Comparison of ENCODE assay signal across 17 cellular contexts in the genomic region with DNA sequence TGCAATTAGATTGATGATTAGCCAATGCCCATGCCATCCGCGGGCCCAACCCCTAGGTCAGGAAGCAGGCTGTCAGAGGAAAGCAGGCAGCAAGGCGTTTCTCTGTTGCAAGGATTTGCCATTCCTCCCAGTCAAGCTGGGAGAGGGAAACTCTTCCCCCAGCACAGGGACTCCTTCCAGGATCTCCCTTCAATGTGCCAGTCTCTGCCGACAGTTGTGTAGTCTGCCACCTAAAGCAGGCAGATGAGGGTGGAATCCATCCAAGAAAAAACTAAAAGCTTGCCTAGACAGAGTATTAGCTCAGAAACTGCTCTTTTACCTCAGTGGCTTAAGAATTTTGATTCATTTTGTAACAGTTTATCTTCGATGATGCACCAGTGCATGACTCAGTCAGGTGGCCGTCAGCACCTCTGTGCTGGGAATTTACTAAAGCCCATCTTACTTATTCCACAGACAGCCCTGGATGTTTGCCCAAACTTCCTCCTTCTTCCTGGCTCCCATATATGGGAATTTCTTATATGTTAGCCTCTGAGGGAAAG.
DNase-seq lines count a peak whose midpoint lies in the region; ATAC-seq and TF ChIP-seq lines count a peak whose summit lies in the region.
"Had no signal": no experiment of that assay in that cellular context is flagged by ENCODE, and none has a peak within 500 bp of the region (broad histone marks: within the 10 kb centered on the region; RNA-seq: fewer than 3 reads in every experiment).

No MANE protein-coding gene starts in this region.

- no peaks in the 10 kb centered on the region for H3K27me3 Mint-ChIP-seq in chondrocyte (ENCODE audit: low read depth)

- ATAC-seq in GM18498 (IDR thresholded peaks at IDR 0.05; ENCODE audit: unreplicated experiment): no peak
- no peak for ATAC-seq in HG02884 (IDR thresholded peaks at IDR 0.05; ENCODE audit: unreplicated experiment)
- ATAC-seq: K562 had no signal

- H3K36me3 Mint-ChIP-seq in chondrocyte (ENCODE audit: low read depth): no peaks in the 10 kb centered on the region
- H3K36me3 Mint-ChIP-seq: CD8-positive, alpha-beta memory T cell; mesothelial cell of epicardium had no signal

- peak overlapping the region; percentile 28 for H3K18ac ChIP-seq in mesendoderm (ENCODE audit: low read length)

- no peaks in the 10 kb centered on the region for H3K9me3 Mint-ChIP-seq in chondrocyte (ENCODE audit: low read depth)
- H3K9me3 Mint-ChIP-seq: activated CD4-positive, alpha-beta T cell treated with anti-CD3 and anti-CD28 coated beads, Interleukin-2, amount 10 ng/mL, durations not matched to agents 7 days and 5 days; CD8-positive, alpha-beta memory T cell; mesothelial cell of epicardium had no signal

- H3K4me3 ChIP-seq in MG63: no peak overlapping the region
- no peak overlapping the region for H3K4me3 ChIP-seq in mesendoderm (ENCODE audit: low read length)
- H3K4me3 ChIP-seq: K562, prostate gland, stomach had no signal

- H2AK5ac ChIP-seq in mesendoderm (ENCODE audit: low read length): no peak overlapping the region

- no peak overlapping the region for H2BK5ac ChIP-seq in mesendoderm (ENCODE audit: low read length)

- no CpG with 5 or more reads among the region's 6 CpGs for WGBS in mesendoderm (ENCODE audit: extremely low coverage, insufficient coverage, low lambda C conversion rate)

- H3K4me1 Mint-ChIP-seq in chondrocyte (ENCODE audit: low read depth): peaks cover 29% of the 10 kb centered on the region
- H3K4me1 Mint-ChIP-seq: activated CD4-positive, alpha-beta T cell treated with anti-CD3 and anti-CD28 coated beads, Interleukin-2, amount 10 ng/mL, durations not matched to agents 7 days and 5 days; CD8-positive, alpha-beta memory T cell had no signal

- H2BK120ac ChIP-seq in mesendoderm (ENCODE audit: low read depth, low read length): no peak overlapping the region

- no peaks in the 10 kb centered on the region for H3K79me1 ChIP-seq in mesendoderm (ENCODE audit: low read length)

- H3K56ac ChIP-seq in mesendoderm (ENCODE audit: low read length): no peak overlapping the region

- DNase-seq in D341Med (ENCODE audit: low spot score) (peak; percentile 33), MG63 (peak; percentile 63), chondrocyte (ENCODE audit: low spot score) (no peak), mesendoderm (no peak), AG08396 (ENCODE audit: low spot score) (no peak), cortex of kidney (lab: John Stamatoyannopoulos, UW) (no peak)
- DNase-seq: activated CD4-positive, alpha-beta T cell treated with anti-CD3 and anti-CD28 coated beads, Interleukin-2, amount 10 ng/mL, durations not matched to agents 7 days and 5 days; CD8-positive, alpha-beta memory T cell; NCI-H2029; NK-92 treated with Interleukin-12 subunit alpha and Interleukin-12 subunit beta, amount 100 ng/mL, for 24 hours; stomach; T-helper 1 cell had no signal

- no peak for TF ChIP-seq CTCF in chondrocyte (IDR thresholded peaks at IDR 0.05)

- H3K9ac ChIP-seq in mesendoderm (ENCODE audit: low read length): no peak overlapping the region

- no peak overlapping the region for H4K8ac ChIP-seq in mesendoderm (ENCODE audit: low read depth, low read length)

- no peak overlapping the region for H3K4me3 Mint-ChIP-seq in chondrocyte (ENCODE audit: unreplicated experiment)
- H3K4me3 Mint-ChIP-seq: activated CD4-positive, alpha-beta T cell treated with anti-CD3 and anti-CD28 coated beads, Interleukin-2, amount 10 ng/mL, durations not matched to agents 7 days and 5 days; CD8-positive, alpha-beta memory T cell; mesothelial cell of epicardium had no signal

- no peak overlapping the region for H4K5ac ChIP-seq in mesendoderm (ENCODE audit: low read length)

- H3K27ac Mint-ChIP-seq in chondrocyte (ENCODE audit: unreplicated experiment): peak overlapping the region; percentile 65
- H3K27ac Mint-ChIP-seq: activated CD4-positive, alpha-beta T cell treated with anti-CD3 and anti-CD28 coated beads, Interleukin-2, amount 10 ng/mL, durations not matched to agents 7 days and 5 days; CD8-positive, alpha-beta memory T cell; mesothelial cell of epicardium had no signal

- no peak overlapping the region for H3K27ac ChIP-seq in mesendoderm (ENCODE audit: low read depth, low read length)
- H3K27ac ChIP-seq: prostate gland, stomach had no signal

- H3K9me3 ChIP-seq in MG63: no peaks in the 10 kb centered on the region
- H3K9me3 ChIP-seq: prostate gland, stomach had no signal

- H3K27me3 ChIP-seq in MG63 (no peaks in the 10 kb centered on the region), mesendoderm (ENCODE audit: insufficient read depth, low read length, poor library complexity) (no peaks in the 10 kb centered on the region)
- H3K27me3 ChIP-seq: stomach had no signal

- no peak overlapping the region for H3K4me2 ChIP-seq in mesendoderm (ENCODE audit: low read length)

- H2BK15ac ChIP-seq in mesendoderm (replicated peaks; ENCODE audit: low read depth): no peak overlapping the region

- no peak overlapping the region for H3K23ac ChIP-seq in mesendoderm (ENCODE audit: low read length)

- no peaks in the 10 kb centered on the region for H3K4me1 ChIP-seq in mesendoderm (ENCODE audit: control insufficient read depth, low read depth, low read length)
- H3K4me1 ChIP-seq: prostate gland had no signal

- H3K36me3 ChIP-seq in MG63 (no peaks in the 10 kb centered on the region), mesendoderm (ENCODE audit: control insufficient read depth, insufficient read depth, low read length) (no peaks in the 10 kb centered on the region)
- H3K36me3 ChIP-seq: prostate gland, stomach had no signal

- no peak overlapping the region for H3K4ac ChIP-seq in mesendoderm (ENCODE audit: low read depth, low read length)

- H3K79me2 ChIP-seq in mesendoderm (ENCODE audit: control insufficient read depth, insufficient read depth, low read length): no peaks in the 10 kb centered on the region

Comparison
In these comparisons a context has a peak if more than half of its experiments do, and no peak if none do; other contexts are left out.
1. DNase-seq: peak in D341Med (single experiment) and MG63 (single experiment); none in chondrocyte (single experiment), mesendoderm (single experiment), AG08396 (single experiment) and cortex of kidney (single experiment).